9 cellular contexts compared by ENCODE assay signal in the genomic region with DNA sequence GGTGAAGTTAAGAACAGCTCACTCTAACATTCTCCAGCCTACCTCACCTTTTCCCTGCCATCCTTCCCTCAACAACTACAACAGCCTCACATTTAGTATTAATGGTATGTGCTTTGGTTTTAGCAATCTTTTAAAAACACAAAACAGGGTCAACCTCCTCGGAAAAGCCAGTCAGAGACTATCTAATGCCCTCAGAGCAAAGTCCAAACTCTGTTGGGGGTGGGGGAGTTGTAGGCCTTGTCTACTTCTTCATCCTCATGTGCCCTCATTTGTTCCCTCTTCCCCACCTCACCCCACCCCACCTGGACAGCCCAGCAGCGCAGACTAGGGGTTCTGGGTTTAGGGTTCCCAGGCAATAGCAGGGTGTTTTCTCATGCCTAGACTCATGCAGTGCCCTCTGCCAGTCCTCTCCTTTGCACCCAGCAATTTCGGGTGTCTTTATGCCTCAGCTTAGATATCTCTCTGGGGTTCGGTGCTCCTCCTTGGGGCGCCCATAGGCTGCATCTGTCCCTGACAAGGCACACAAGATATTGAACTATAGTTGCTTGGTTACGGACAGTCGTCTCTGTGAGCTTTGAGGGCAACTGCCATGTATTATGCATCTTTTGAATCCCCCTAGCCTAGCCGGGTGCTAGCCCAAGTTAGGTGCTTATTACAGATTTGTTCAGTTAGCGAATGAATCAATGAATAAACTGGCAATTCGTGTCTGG. TPM values are rescaled to one million over a fixed set of nuclear protein-coding genes. Genes with fewer than 3 reads are reported as not detected.
DNase-seq lines count a peak whose midpoint lies in the region; ATAC-seq, FAIRE-seq and TF ChIP-seq lines count a peak whose summit lies in the region.
"Had no signal": no experiment of that assay in that cellular context is flagged by ENCODE, and none has a peak within 500 bp of the region (broad histone marks: within the 10 kb centered on the region; RNA-seq: fewer than 3 reads in every experiment).

No MANE protein-coding gene starts in this region.

- no peaks in the 10 kb centered on the region for H3K9me3 Mint-ChIP-seq in activated T-cell treated with anti-CD3 and anti-CD28 coated beads, Interleukin-2, amount 50 U/mL, for 24 hours
- no peaks in the 10 kb centered on the region for H3K9me3 Mint-ChIP-seq in astrocyte (ENCODE audit: unreplicated experiment)

- peak overlapping the region; percentile 91 for H3K27ac Mint-ChIP-seq in activated T-cell treated with anti-CD3 and anti-CD28 coated beads, Interleukin-2, amount 50 U/mL, for 24 hours
- peak overlapping the region; percentile 54 for H3K27ac Mint-ChIP-seq in astrocyte (ENCODE audit: unreplicated experiment)

- H3K4me1 ChIP-seq in astrocyte (ENCODE audit: insufficient read depth, low read length) (peaks cover 5% of the 10 kb centered on the region), right lobe of liver (peaks cover 0 to 18% (median 2%) of the 10 kb centered on the region in 4 donors), thoracic aorta (ENCODE audit: control insufficient read depth in 1 of 2, low read depth in 2 of 2) (peaks cover 9 to 23% of the 10 kb centered on the region in 2 donors)

- H2AFZ ChIP-seq in astrocyte (ENCODE audit: low read depth, low read length): peak overlapping the region; percentile 83

- H3K4me3 Mint-ChIP-seq in activated T-cell treated with anti-CD3 and anti-CD28 coated beads, Interleukin-2, amount 50 U/mL, for 24 hours: peak overlapping the region; percentile 91
- H3K4me3 Mint-ChIP-seq in astrocyte (ENCODE audit: unreplicated experiment): peak overlapping the region; percentile 81

- H3K9me3 ChIP-seq in astrocyte (ENCODE audit: insufficient read depth, low read depth, low read length) (no peaks in the 10 kb centered on the region), right lobe of liver (no peaks in the 10 kb centered on the region), thoracic aorta (no peaks in the 10 kb centered on the region)

- H3K4me3 ChIP-seq in astrocyte (ENCODE audit: insufficient read depth, low read depth, low read length) (peak overlapping the region; percentile 81), right lobe of liver (peak overlapping the region; percentile 79 to 99 (median 95)), thoracic aorta (peak overlapping the region; percentile 81)

- H3K36me3 ChIP-seq in astrocyte (ENCODE audit: insufficient read depth, low read length) (peaks cover 6% of the 10 kb centered on the region), right lobe of liver (peaks cover 0 to 7% (median 3%) of the 10 kb centered on the region in 4 donors), thoracic aorta (peaks cover 1% of the 10 kb centered on the region)

- no peaks in the 10 kb centered on the region for H3K27me3 Mint-ChIP-seq in activated T-cell treated with anti-CD3 and anti-CD28 coated beads, Interleukin-2, amount 50 U/mL, for 24 hours
- peaks cover 3% of the 10 kb centered on the region for H3K27me3 Mint-ChIP-seq in astrocyte (ENCODE audit: low read depth, unreplicated experiment)

- WGBS in right lobe of liver (ENCODE audit: insufficient coverage, low coverage, low lambda C conversion rate, missing lambda C conversion rate): 29% methylated on average over 6 of the region's 10 CpGs

- ATAC-seq in right lobe of liver (peak in 1 of 4 donors; percentile 1), thoracic aorta (ENCODE audit: insufficient number of reproducible peaks, low FRiP score, low read depth) (no peak), HG02981 (IDR thresholded peaks at IDR 0.05; ENCODE audit: unreplicated experiment) (no peak), GM18498 (IDR thresholded peaks at IDR 0.05; ENCODE audit: unreplicated experiment) (no peak)

- intact Hi-C loops in right lobe of liver (cut with DNase I): loop anchor here in 1 of 2 donors (10.0 kb wide), 1 partner anchor 102 kb away; no protein-coding TSS in a partner anchor

- H3K27ac ChIP-seq in astrocyte (ENCODE audit: low read depth, low read length) (no peak overlapping the region), right lobe of liver (peak overlapping the region in 1 of 3 donors; percentile 49), thoracic aorta (no peak overlapping the region)

- peaks cover 37% of the 10 kb centered on the region for H3K79me2 ChIP-seq in astrocyte (ENCODE audit: insufficient read depth, low read length)

- H3K27me3 ChIP-seq in astrocyte (ENCODE audit: insufficient read depth, low read length) (no peaks in the 10 kb centered on the region), right lobe of liver (no peaks in the 10 kb centered on the region), thoracic aorta (replicated peaks; ENCODE audit: insufficient read depth) (no peaks in the 10 kb centered on the region)

- H3K4me1 Mint-ChIP-seq in activated T-cell treated with anti-CD3 and anti-CD28 coated beads, Interleukin-2, amount 50 U/mL, for 24 hours (ENCODE audit: low read depth): peaks cover 42% of the 10 kb centered on the region
- H3K4me1 Mint-ChIP-seq in astrocyte (ENCODE audit: low read depth, unreplicated experiment): peaks cover 8% of the 10 kb centered on the region

- H3K36me3 Mint-ChIP-seq in activated T-cell treated with anti-CD3 and anti-CD28 coated beads, Interleukin-2, amount 50 U/mL, for 24 hours (ENCODE audit: low read depth): peaks cover 37% of the 10 kb centered on the region
- peaks cover 5% of the 10 kb centered on the region for H3K36me3 Mint-ChIP-seq in astrocyte (ENCODE audit: low read depth, unreplicated experiment)

- peaks cover 18% of the 10 kb centered on the region for H4K20me1 ChIP-seq in astrocyte (ENCODE audit: insufficient read depth, low read length)

- TF ChIP-seq CTCF in astrocyte (IDR thresholded peaks at IDR 0.05; ENCODE audit: insufficient read depth, low read depth, low read length) (no peak), right lobe of liver (IDR thresholded peaks at IDR 0.05) (no peak), thoracic aorta (IDR thresholded peaks at IDR 0.05) (no peak)

- peak overlapping the region; percentile 88 for H3K9ac ChIP-seq in astrocyte (ENCODE audit: low read length)

- no peak for FAIRE-seq in astrocyte (lab: Jason Lieb, UNC)
- FAIRE-seq: D721Med had no signal

- no peak for TF ChIP-seq POLR2A in right lobe of liver (IDR thresholded peaks at IDR 0.05)

- no peak for DNase-seq in activated T-cell treated with anti-CD3 and anti-CD28 coated beads, Interleukin-2, amount 50 U/mL, for 24 hours
- DNase-seq in activated T-cell treated with anti-CD3 and anti-CD28 coated beads for 4 hours (no peak), astrocyte (ENCODE audit: low read depth) (no peak), right lobe of liver (no peak), thoracic aorta (ENCODE audit: low spot score) (no peak), DMS53 (lab: John Stamatoyannopoulos, UW) (no peak)

- H3K4me2 ChIP-seq in astrocyte (ENCODE audit: low read length): peak overlapping the region; percentile 99

RNA-seq across cellular contexts. Expression of gene TCOF1, which starts 0.8 kb away (rescaled TPM):
- total RNA-seq in astrocyte: 36.1 and 47.5 TPM in 2 replicates
- total RNA-seq in right lobe of liver: 10 to 100 TPM in 2 of 6 experiments, 1 to 10 TPM in 4; 6.7 to 12.0 (median 8.9) TPM
- 10 to 100 TPM; 23.4 to 47.0 TPM for total RNA-seq in thoracic aorta

RNA-seq across cellular contexts. Expression of gene ARSI, which starts 54.0 kb away (rescaled TPM):
- total RNA-seq in astrocyte (21.4 and 23.0 TPM in 2 replicates), right lobe of liver (under 1 TPM in 5 of 6 experiments, not detected in 1; 0.06 to 0.51 (median 0.20) TPM), thoracic aorta (1 to 10 TPM in 1 of 2 donors, under 1 TPM in 1; 0.41 to 4.3 TPM)

RNA-seq across cellular contexts. Expression of gene CD74, which starts 56.0 kb away (rescaled TPM):
- 9.1 and 15.7 TPM in 2 replicates for total RNA-seq in astrocyte
- total RNA-seq in right lobe of liver: 100 to 1,000 TPM in 5 of 6 experiments, 10 to 100 TPM in 1; 68.4 to 549 (median 211) TPM
- total RNA-seq in thoracic aorta: 1,000 to 10,000 TPM in 1 of 2 donors, 100 to 1,000 TPM in 1; 844 to 1,048 TPM
